7 cellular contexts compared by ENCODE assay signal in the genomic region with DNA sequence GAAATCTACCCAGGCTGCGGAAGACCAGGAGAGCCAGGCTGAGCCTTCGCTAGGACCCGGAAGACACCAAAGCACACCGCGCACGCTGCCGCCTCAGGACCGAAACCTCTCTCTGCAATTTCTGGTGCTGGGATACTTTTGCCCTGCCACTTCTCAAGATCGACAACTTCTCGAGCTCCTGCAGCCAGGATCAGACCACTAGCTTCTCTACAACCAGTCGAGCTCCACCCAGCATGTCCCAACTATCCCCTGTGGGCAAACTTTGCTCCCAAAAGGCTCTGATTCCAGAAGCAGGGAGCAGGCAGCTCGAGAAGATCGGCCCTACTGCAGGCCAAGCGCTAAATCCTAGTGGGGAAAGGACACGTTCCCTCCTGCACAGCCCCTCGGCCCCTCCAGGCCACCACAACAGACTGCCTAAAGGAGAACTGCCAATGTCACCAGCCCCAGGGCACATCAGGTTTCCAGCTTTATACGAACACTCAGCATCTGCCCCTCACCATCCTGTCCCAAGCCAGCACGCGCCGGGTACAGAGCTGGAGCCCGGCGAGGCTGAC. TPM values are rescaled to one million over a fixed set of nuclear protein-coding genes. Genes with fewer than 3 reads are reported as not detected.
A peak's percentile ranks its signal among the peaks of the same experiment; 100 is the strongest.
DNase-seq lines count a peak whose midpoint lies in the region; ATAC-seq, FAIRE-seq and TF ChIP-seq lines count a peak whose summit lies in the region.

No MANE protein-coding gene starts in this region.

- H3K9me3 ChIP-seq in HepG2 (ENCODE audit: low read length) = no peaks in the 10 kb centered on the region

- H3K4me3 ChIP-seq in coronary artery (peak overlapping the region; percentile 94), HepG2 (replicated peaks in 1 of 3; ENCODE audit: insufficient read depth in 1 of 3, low read depth in 2 of 3, low read length in 3 of 3) (peak overlapping the region; percentile 84 to 98 (median 91))

- POLR2A ChIA-PET in activated B cell treated with CpG ODN at 0.5 μM for 24 hours (lab: Charles Lee) (interaction anchor here (0.6 to 3.6 kb wide), 18 partner anchors 9 to 176 kb away, joined by 3 to 83 read pairs (median 7); a partner anchor contains a TSS), HepG2 (lab: Yijun Ruan, JAX) (interaction anchor here (0.7 to 3.6 kb wide), 20 partner anchors 10 to 177 kb away, joined by 3 to 67 read pairs (median 6); a partner anchor contains a TSS)

- H3K9me3 Mint-ChIP-seq in activated B cell treated with CpG ODN at 0.5 μM for 24 hours = no peaks in the 10 kb centered on the region

- no peak for ATAC-seq in activated B cell treated with CpG ODN at 0.5 μM for 24 hours (ENCODE audit: low read depth)
- ATAC-seq in HepG2 = peak; percentile 20
- no peak for ATAC-seq in GM18498 (IDR thresholded peaks at IDR 0.05; ENCODE audit: unreplicated experiment)

- peak overlapping the region; percentile 100 for H3K4me3 Mint-ChIP-seq in activated B cell treated with CpG ODN at 0.5 μM for 24 hours

- TF ChIP-seq CTCF in activated B cell treated with CpG ODN at 0.5 μM for 24 hours (IDR thresholded peaks at IDR 0.05) (no peak), coronary artery (IDR thresholded peaks at IDR 0.05) (no peak), HepG2 (CRISPR knock-in tag; IDR thresholded peaks at IDR 0.05) (no peak)

- no peak for DNase-seq in GM12892 (ENCODE audit: insufficient read length)
- DNase-seq in NAMALWA (ENCODE audit: low spot score) = peak; percentile 77
- DNase-seq in activated B cell treated with CpG ODN at 0.5 μM for 24 hours = no peak
- DNase-seq in coronary artery (ENCODE audit: low spot score) = no peak
- DNase-seq in HepG2 (ENCODE audit: low spot score) = peak; percentile 34
- DNase-seq in stimulated activated CD4-positive, alpha-beta T cell treated with anti-CD3 and anti-CD28 coated beads, TNF-alpha, amount 100 ng/mL, for 24 hours (ENCODE audit: low read depth in 3 of 3) = peak; percentile 24 to 53 (median 26)

- H3K27ac ChIP-seq in coronary artery = peak overlapping the region; percentile 88 to 97
- H3K27ac ChIP-seq in HepG2 (ENCODE audit: extremely low read length, insufficient read depth, low read length) = peak overlapping the region; percentile 95

- no peak for TF ChIP-seq RAD21 in HepG2 (CRISPR knock-in tag; IDR thresholded peaks at IDR 0.05)

- H3K9ac ChIP-seq in HepG2 (ENCODE audit: insufficient read depth, low read depth, low read length) = peak overlapping the region; percentile 99

- H3K27me3 ChIP-seq in HepG2 (ENCODE audit: control insufficient read depth in 1 of 2, insufficient read depth in 2 of 2, low read length in 2 of 2) = no peaks in the 10 kb centered on the region; a peak in 1 of 5 replicates

- H3K36me3 ChIP-seq in HepG2 (replicated peaks in 1 of 2; ENCODE audit: control insufficient read depth in 1 of 2, insufficient read depth in 2 of 2, low read length in 2 of 2) = peaks cover 2 to 32% of the 10 kb centered on the region in 2 experiments; a peak in 3 of 5 replicates

- intact Hi-C loops in activated B cell treated with CpG ODN at 0.5 μM for 24 hours (cut with micrococcal nuclease) = loop anchor here (1.0 to 2.0 kb wide), 7 partner anchors 41 to 253 kb away; a partner anchor contains a TSS
- intact Hi-C loops in HepG2 (cut with micrococcal nuclease; ENCODE audit: unreplicated experiment) = loop anchor here (5.0 to 10.0 kb wide), 3 partner anchors 34 to 94 kb away; no protein-coding TSS in a partner anchor

- H3K79me2 ChIP-seq in HepG2 (ENCODE audit: insufficient read depth, low read length) = peaks cover 54% of the 10 kb centered on the region

- TF ChIP-seq POLR2A in GM12892 (IDR thresholded peaks at IDR 0.05; ENCODE audit: low read depth, low read length) (0 out of 2 replicates have a peak, but pooled peaks have one; percentile 17), HepG2 (IDR thresholded peaks at IDR 0.05; ENCODE audit: insufficient read depth in 1 of 2, low read depth in 2 of 2, low read length in 2 of 2) (peak in 1 of 2 experiments; percentile 61; a peak in 2 of 4 replicates)

- BruUV-seq in HepG2 (replicated peaks; lab: Mats Ljungman, UMichigan) = TSS peak; percentile 55

- in situ Hi-C loops in HepG2 (cut with HindIII; ENCODE audit: extremely low pct_ligation_motif_present, low pct_unique_long_range_greater_than_20kb) = no loop called here

- H3K4me1 Mint-ChIP-seq in activated B cell treated with CpG ODN at 0.5 μM for 24 hours = peaks cover 43% of the 10 kb centered on the region

- H3K27ac Mint-ChIP-seq in activated B cell treated with CpG ODN at 0.5 μM for 24 hours = peak overlapping the region; percentile 94

- H3K27me3 Mint-ChIP-seq in activated B cell treated with CpG ODN at 0.5 μM for 24 hours = no peaks in the 10 kb centered on the region

- H2AFZ ChIP-seq in HepG2 (ENCODE audit: low read length) = no peak overlapping the region

- H4K20me1 ChIP-seq in HepG2 (ENCODE audit: insufficient read depth, low read length) = peaks cover 36% of the 10 kb centered on the region

- 4% methylated on average over 13 of the region's 22 CpGs for WGBS in HepG2 (ENCODE audit: low lambda C conversion rate)

- FAIRE-seq in GM12892 (lab: Jason Lieb, UNC) = peak; percentile 78
- no peak for FAIRE-seq in HepG2 (lab: Jason Lieb, UNC)

- TF ChIP-seq EP300 in HepG2 (IDR thresholded peaks at IDR 0.05; ENCODE audit: low read depth in 2 of 2, low read length in 2 of 2) (no peak), HepG2 (CRISPR knock-in tag; IDR thresholded peaks at IDR 0.05; ENCODE audit: borderline replicate concordance) (no peak)

- H3K36me3 Mint-ChIP-seq in activated B cell treated with CpG ODN at 0.5 μM for 24 hours (ENCODE audit: low read depth) = peaks cover 24% of the 10 kb centered on the region

- CTCF ChIA-PET in activated B cell treated with CpG ODN at 0.5 μM for 24 hours (lab: Charles Lee) = interaction anchor here (0.6 to 3.1 kb wide), 5 partner anchors 41 to 1262 kb away, joined by 3 to 16 read pairs (median 4); a partner anchor contains a TSS
- CTCF ChIA-PET in HepG2 (lab: Yijun Ruan, JAX; ENCODE audit: low intra/inter-chr PET ratio, low total read pairs) = no interaction called here

- H3K4me2 ChIP-seq in HepG2 (ENCODE audit: low read depth, low read length) = peak overlapping the region; percentile 98

- peaks cover 48% of the 10 kb centered on the region for H3K4me1 ChIP-seq in HepG2 (ENCODE audit: insufficient read depth, low read length)

RNA-seq across cellular contexts. Expression of a gene that starts 1.0 kb away (rescaled TPM):
- polyA plus RNA-seq in GM12892 (2012; ENCODE audit: missing spikeins) = 12.6 TPM
- total RNA-seq in activated B cell treated with CpG ODN at 0.5 μM for 24 hours = 74.8 and 79.0 TPM in 2 replicates
- total RNA-seq in HepG2 (2016; rRNA removed; fragmentation: Illumina TruSeq; extraction: Trizol) = 21.2 and 22.1 TPM in 2 replicates
- 3.7 and 3.8 TPM in 2 replicates for total RNA-seq in HepG2 (2016; cell fraction: cytosol; rRNA removed; fragmentation: Illumina TruSeq; extraction: Trizol; ENCODE audit: low read depth)
- total RNA-seq in HepG2 (2016; cell fraction: insoluble cytoplasmic fraction; rRNA removed; fragmentation: Illumina TruSeq; extraction: Trizol) = 20.2 and 21.5 TPM in 2 replicates
- 9.1 and 9.4 TPM in 2 replicates for total RNA-seq in HepG2 (2016; cell fraction: membrane; rRNA removed; fragmentation: Illumina TruSeq; extraction: Trizol)
- total RNA-seq in HepG2 (2016; cell fraction: nucleus; rRNA removed; fragmentation: Illumina TruSeq; extraction: Trizol) = 17.0 and 19.9 TPM in 2 replicates
- 15.2 and 15.9 TPM in 2 replicates for polyA plus RNA-seq in HepG2 (2011; rRNA removed)
- polyA plus RNA-seq in HepG2 (2011; cell fraction: cytosol; rRNA removed) = 9.5 and 11.1 TPM in 2 replicates
- 35.3 and 39.7 TPM in 2 replicates for polyA plus RNA-seq in HepG2 (2011; cell fraction: nucleus; rRNA removed)
- 11.5 and 13.0 TPM in 2 replicates for polyA plus RNA-seq in HepG2 (2012)
- 1.6 TPM in 2 replicates for polyA plus RNA-seq in HepG2 (2016; cell fraction: cytosol; fragmentation: Illumina TruSeq; extraction: Trizol; ENCODE audit: low read depth)
- polyA plus RNA-seq in HepG2 (2016; cell fraction: insoluble cytoplasmic fraction; fragmentation: Illumina TruSeq; extraction: Trizol; ENCODE audit: low read depth) = 17.4 and 18.4 TPM in 2 replicates
- polyA plus RNA-seq in HepG2 (2016; cell fraction: membrane; fragmentation: Illumina TruSeq; extraction: Trizol; ENCODE audit: low read depth) = 3.7 and 4.6 TPM in 2 replicates
- polyA plus RNA-seq in HepG2 (2016; cell fraction: nucleus; fragmentation: Illumina TruSeq; extraction: Trizol; ENCODE audit: insufficient read depth, low read depth) = 47.6 and 49.0 TPM in 2 replicates
- polyA minus RNA-seq in HepG2 (2011; rRNA and poly(A)+ RNA removed; ENCODE audit: low replicate concordance) = 13.4 and 15.5 TPM in 2 replicates
- polyA minus RNA-seq in HepG2 (2011; cell fraction: cytosol; rRNA and poly(A)+ RNA removed) = 8.0 and 10.5 TPM in 2 replicates
- polyA minus RNA-seq in HepG2 (2011; cell fraction: nucleus; rRNA and poly(A)+ RNA removed) = 10.9 and 13.4 TPM in 2 replicates

RNA-seq across cellular contexts. Expression of a gene that starts 40.2 kb away (rescaled TPM):
- polyA plus RNA-seq in GM12892 (2012; ENCODE audit: missing spikeins) = 33.2 TPM
- total RNA-seq in activated B cell treated with CpG ODN at 0.5 μM for 24 hours (126 and 163 TPM in 2 replicates), HepG2 (2016; rRNA removed; fragmentation: Illumina TruSeq; extraction: Trizol) (27.3 and 48.2 TPM in 2 replicates)
- 42.8 and 43.6 TPM in 2 replicates for total RNA-seq in HepG2 (2016; cell fraction: cytosol; rRNA removed; fragmentation: Illumina TruSeq; extraction: Trizol; ENCODE audit: low read depth)
- 28.1 and 49.6 TPM in 2 replicates for total RNA-seq in HepG2 (2016; cell fraction: insoluble cytoplasmic fraction; rRNA removed; fragmentation: Illumina TruSeq; extraction: Trizol)
- total RNA-seq in HepG2 (2016; cell fraction: membrane; rRNA removed; fragmentation: Illumina TruSeq; extraction: Trizol) = 19.3 and 21.1 TPM in 2 replicates
- total RNA-seq in HepG2 (2016; cell fraction: nucleus; rRNA removed; fragmentation: Illumina TruSeq; extraction: Trizol) = 58.1 and 60.2 TPM in 2 replicates
- 49.6 and 63.4 TPM in 2 replicates for polyA plus RNA-seq in HepG2 (2011; rRNA removed)
- polyA plus RNA-seq in HepG2 (2011; cell fraction: cytosol; rRNA removed) = 25.4 and 26.0 TPM in 2 replicates
- polyA plus RNA-seq in HepG2 (2011; cell fraction: nucleus; rRNA removed) = 267 and 311 TPM in 2 replicates
- 54.1 and 55.4 TPM in 2 replicates for polyA plus RNA-seq in HepG2 (2012)
- 3.5 and 4.1 TPM in 2 replicates for polyA plus RNA-seq in HepG2 (2016; cell fraction: cytosol; fragmentation: Illumina TruSeq; extraction: Trizol; ENCODE audit: low read depth)
- polyA plus RNA-seq in HepG2 (2016; cell fraction: insoluble cytoplasmic fraction; fragmentation: Illumina TruSeq; extraction: Trizol; ENCODE audit: low read depth) = 25.4 and 30.1 TPM in 2 replicates
- polyA plus RNA-seq in HepG2 (2016; cell fraction: membrane; fragmentation: Illumina TruSeq; extraction: Trizol; ENCODE audit: low read depth) = 5.6 and 6.0 TPM in 2 replicates
- polyA plus RNA-seq in HepG2 (2016; cell fraction: nucleus; fragmentation: Illumina TruSeq; extraction: Trizol; ENCODE audit: insufficient read depth, low read depth) = 142 and 146 TPM in 2 replicates
- 57.8 and 104 TPM in 2 replicates for polyA minus RNA-seq in HepG2 (2011; rRNA and poly(A)+ RNA removed; ENCODE audit: low replicate concordance)
- 22.7 and 31.4 TPM in 2 replicates for polyA minus RNA-seq in HepG2 (2011; cell fraction: cytosol; rRNA and poly(A)+ RNA removed)
- polyA minus RNA-seq in HepG2 (2011; cell fraction: nucleus; rRNA and poly(A)+ RNA removed) = 67.1 and 87.6 TPM in 2 replicates

RNA-seq across cellular contexts. Expression of a gene that starts 46.3 kb away (rescaled TPM):
- 20.4 TPM for polyA plus RNA-seq in GM12892 (2012; ENCODE audit: missing spikeins)
- total RNA-seq in activated B cell treated with CpG ODN at 0.5 μM for 24 hours = 144 and 164 TPM in 2 replicates
- 11.4 TPM in 2 replicates for total RNA-seq in HepG2 (2016; rRNA removed; fragmentation: Illumina TruSeq; extraction: Trizol)
- 9.3 and 10.8 TPM in 2 replicates for total RNA-seq in HepG2 (2016; cell fraction: cytosol; rRNA removed; fragmentation: Illumina TruSeq; extraction: Trizol; ENCODE audit: low read depth)
- total RNA-seq in HepG2 (2016; cell fraction: insoluble cytoplasmic fraction; rRNA removed; fragmentation: Illumina TruSeq; extraction: Trizol) = 9.9 and 11.8 TPM in 2 replicates
- total RNA-seq in HepG2 (2016; cell fraction: membrane; rRNA removed; fragmentation: Illumina TruSeq; extraction: Trizol) = 14.9 and 16.5 TPM in 2 replicates
- 16.3 and 19.3 TPM in 2 replicates for total RNA-seq in HepG2 (2016; cell fraction: nucleus; rRNA removed; fragmentation: Illumina TruSeq; extraction: Trizol)
- polyA plus RNA-seq in HepG2 (2011; rRNA removed) = 10.5 TPM in 2 replicates
- polyA plus RNA-seq in HepG2 (2011; cell fraction: cytosol; rRNA removed) = 5.5 and 5.9 TPM in 2 replicates
- polyA plus RNA-seq in HepG2 (2011; cell fraction: nucleus; rRNA removed) = 33.7 and 40.9 TPM in 2 replicates
- 38.7 and 50.8 TPM in 2 replicates for polyA plus RNA-seq in HepG2 (2012)
- 3.9 and 4.0 TPM in 2 replicates for polyA plus RNA-seq in HepG2 (2016; cell fraction: cytosol; fragmentation: Illumina TruSeq; extraction: Trizol; ENCODE audit: low read depth)
- polyA plus RNA-seq in HepG2 (2016; cell fraction: insoluble cytoplasmic fraction; fragmentation: Illumina TruSeq; extraction: Trizol; ENCODE audit: low read depth) = 19.8 and 29.3 TPM in 2 replicates
- polyA plus RNA-seq in HepG2 (2016; cell fraction: membrane; fragmentation: Illumina TruSeq; extraction: Trizol; ENCODE audit: low read depth) = 14.9 and 16.3 TPM in 2 replicates
- polyA plus RNA-seq in HepG2 (2016; cell fraction: nucleus; fragmentation: Illumina TruSeq; extraction: Trizol; ENCODE audit: insufficient read depth, low read depth) = 50.8 and 56.4 TPM in 2 replicates
- 42.7 and 54.2 TPM in 2 replicates for polyA minus RNA-seq in HepG2 (2011; rRNA and poly(A)+ RNA removed; ENCODE audit: low replicate concordance)
- polyA minus RNA-seq in HepG2 (2011; cell fraction: cytosol; rRNA and poly(A)+ RNA removed) = 22.2 and 24.6 TPM in 2 replicates
- 49.4 and 56.1 TPM in 2 replicates for polyA minus RNA-seq in HepG2 (2011; cell fraction: nucleus; rRNA and poly(A)+ RNA removed)

Comparison
In these comparisons a context has a peak if more than half of its experiments do, and no peak if none do; other contexts are left out.
1. DNase-seq: peak in NAMALWA (single experiment), HepG2 (single experiment) and stimulated activated CD4-positive, alpha-beta T cell treated with anti-CD3 and anti-CD28 coated beads, TNF-alpha, amount 100 ng/mL, for 24 hours (3 of 3); none in GM12892 (single experiment), activated B cell treated with CpG ODN at 0.5 μM for 24 hours (single experiment) and coronary artery (single experiment).